In the genomic region with DNA sequence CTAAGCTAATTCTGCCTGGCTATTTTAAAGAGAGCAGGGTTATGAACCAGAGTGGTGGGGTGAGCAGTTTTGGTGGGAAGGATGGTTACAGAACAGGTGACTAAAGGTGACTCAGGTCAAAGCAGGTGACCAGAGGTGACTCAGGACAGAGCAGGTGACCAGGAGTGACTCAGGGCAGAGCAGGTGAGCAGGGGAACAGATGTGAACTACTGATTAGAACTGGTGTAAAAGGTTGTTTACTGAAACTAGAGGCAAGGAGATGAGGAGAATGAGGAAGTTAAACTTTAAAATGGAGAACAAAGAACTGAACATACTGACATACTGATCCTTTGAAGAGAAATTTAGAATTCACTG, we compare ENCODE assay signal across 15 cellular contexts. TPM values are rescaled to one million over a fixed set of nuclear protein-coding genes. Genes with fewer than 3 reads are reported as not detected.
"Had no signal": no experiment of that assay in that cellular context is flagged by ENCODE, and none has a peak within 500 bp of the region (broad histone marks: within the 10 kb centered on the region; RNA-seq: fewer than 3 reads in every experiment).

No MANE protein-coding gene starts in this region.

- ATAC-seq: activated CD8-positive, alpha-beta T cell treated with anti-CD3 and anti-CD28 coated beads, Interleukin-2, amount 10 ng/mL, durations not matched to agents 7 days and 5 days; esophagus mucosa had no signal

- H3K9me3 Mint-ChIP-seq: activated CD4-positive, alpha-beta T cell treated with anti-CD3 and anti-CD28 coated beads, Interleukin-2, amount 10 ng/mL, durations not matched to agents 24 days and 14 days; T-helper 1 cell treated with Interleukin-12 subunit alpha and Interleukin-12 subunit beta and Interleukin-4 antibody, amounts not matched to agents 30 μg/mL and 1 μg/mL, for 36 hours had no signal

- DNase-seq: activated gamma-delta T cell; kidney glomerular epithelial cell; stimulated activated naive CD4-positive, alpha-beta T cell treated with Interleukin-2 at 50 U/mL for 16 hours had no signal

- H3K4me3 Mint-ChIP-seq: activated CD4-positive, alpha-beta T cell treated with anti-CD3 and anti-CD28 coated beads, Interleukin-2, amount 10 ng/mL, durations not matched to agents 24 days and 14 days; activated CD8-positive, alpha-beta T cell treated with anti-CD3 and anti-CD28 coated beads, Interleukin-2, amount 10 ng/mL, durations not matched to agents 7 days and 5 days; nephron; T-helper 1 cell treated with Interleukin-12 subunit alpha and Interleukin-12 subunit beta and Interleukin-4 antibody, amounts not matched to agents 30 μg/mL and 1 μg/mL, for 36 hours had no signal

- H3K4me1 Mint-ChIP-seq: activated CD4-positive, alpha-beta T cell treated with anti-CD3 and anti-CD28 coated beads, Interleukin-2, amount 10 ng/mL, durations not matched to agents 24 days and 14 days; nephron had no signal

- H3K27ac Mint-ChIP-seq: activated CD4-positive, alpha-beta T cell treated with anti-CD3 and anti-CD28 coated beads, Interleukin-2, amount 10 ng/mL, durations not matched to agents 24 days and 14 days; activated CD8-positive, alpha-beta T cell treated with anti-CD3 and anti-CD28 coated beads, Interleukin-2, amount 10 ng/mL, durations not matched to agents 7 days and 5 days; nephron; T-helper 1 cell treated with Interleukin-12 subunit alpha and Interleukin-12 subunit beta and Interleukin-4 antibody, amounts not matched to agents 30 μg/mL and 1 μg/mL, for 36 hours had no signal

RNA-seq across cellular contexts. Expression of a gene that starts 32.2 kb away (rescaled TPM):
- total RNA-seq: activated CD4-positive, alpha-beta T cell treated with anti-CD3 and anti-CD28 coated beads, Interleukin-2, amount 10 ng/mL, durations not matched to agents 24 days and 14 days; activated CD8-positive, alpha-beta T cell treated with anti-CD3 and anti-CD28 coated beads, Interleukin-2, amount 10 ng/mL, durations not matched to agents 7 days and 5 days; cardiac septum; esophagus mucosa; glomerular endothelial cell; mesenteric fat pad; posterior vena cava had no signal

RNA-seq across cellular contexts. Expression of a gene that starts 39.0 kb away (rescaled TPM):
- total RNA-seq: activated CD4-positive, alpha-beta T cell treated with anti-CD3 and anti-CD28 coated beads, Interleukin-2, amount 10 ng/mL, durations not matched to agents 24 days and 14 days; activated CD8-positive, alpha-beta T cell treated with anti-CD3 and anti-CD28 coated beads, Interleukin-2, amount 10 ng/mL, durations not matched to agents 7 days and 5 days; activated naive CD4-positive, alpha-beta T cell treated with anti-CD3 and anti-CD28 coated beads, Interleukin-2, amount 50 U/mL, for 72 hours; cardiac septum; esophagus mucosa; glomerular endothelial cell; liver; mesenteric fat pad; posterior vena cava; tibial nerve had no signal
